Comparison of ENCODE assay signal across 21 cellular contexts in genomic region chr10:21943633-21944265, GRCh38. TPM values are rescaled to one million over a fixed set of nuclear protein-coding genes. Genes with fewer than 3 reads are reported as not detected.
DNase-seq lines count a peak whose midpoint lies in the region; ATAC-seq, FAIRE-seq and TF ChIP-seq lines count a peak whose summit lies in the region.
"Had no signal": no experiment of that assay in that cellular context is flagged by ENCODE, and none has a peak within 500 bp of the region (broad histone marks: within the 10 kb centered on the region; RNA-seq: fewer than 3 reads in every experiment).

No MANE protein-coding gene starts in this region.

- no peak overlapping the region for H3K4me2 ChIP-seq in IMR-90 (ENCODE audit: low read depth, low read length)

- ATAC-seq in IMR-90 (ENCODE audit: low read depth) (no peak), GM18907 (IDR thresholded peaks at IDR 0.05; ENCODE audit: unreplicated experiment) (no peak), HG03378 (IDR thresholded peaks at IDR 0.05; ENCODE audit: unreplicated experiment) (no peak)
- ATAC-seq: Right ventricle myocardium inferior; stimulated activated naive CD8-positive, alpha-beta T cell treated with anti-CD3 and anti-CD28 coated beads, Interleukin-15, Interleukin-2, amounts not matched to agents 100 U/mL and 50 U/mL, for 24 hours had no signal

- TF ChIP-seq CTCF in CD14-positive monocyte (IDR thresholded peaks at IDR 0.05) (no peak), IMR-90 (conservative IDR thresholded peaks at IDR 0.05; ENCODE audit: low read depth, low read length) (no peak)

- DNase-seq in CD14-positive monocyte (ENCODE audit: low spot score) (no peak), IMR-90 (no peak), SIG-M5 (lab: John Stamatoyannopoulos, UW) (peak; percentile 23), glomerular visceral epithelial cell (ENCODE audit: extremely low spot score) (peak; percentile 26), NCI-H748 (lab: John Stamatoyannopoulos, UW; ENCODE audit: unreplicated experiment) (no peak), HTR-8/SVneo (ENCODE audit: insufficient read length, low spot score) (no peak)
- DNase-seq: activated CD4-positive, alpha-beta T cell treated with anti-CD3 and anti-CD28 coated beads, Interleukin-2, amount 50 U/mL, for 4 hours; EL; head of caudate nucleus; NCI-H2081 treated with DMSO at 0.1 percent for 48 hours; NCI-H774; occipital lobe; stimulated activated naive CD8-positive, alpha-beta T cell treated with anti-CD3 and anti-CD28 coated beads, Interleukin-15, Interleukin-2, amounts not matched to agents 100 U/mL and 50 U/mL, for 24 hours; T1000; uterus had no signal

- no peak overlapping the region for H4K91ac ChIP-seq in IMR-90 (ENCODE audit: insufficient read depth, low read depth, low read length)

- no peak for TF ChIP-seq RAD21 in IMR-90 (IDR thresholded peaks at IDR 0.05; ENCODE audit: low read length)

- no CpG with 5 or more reads among the region's 2 CpGs for WGBS in IMR-90 (ENCODE audit: extremely low coverage in 2 of 2, insufficient read length in 1 of 2), 2 experiments

- H3K79me1 ChIP-seq in IMR-90 (ENCODE audit: low read depth in 1 of 2, low read length in 2 of 2), result peaks cover 5 to 11% of the 10 kb centered on the region in 2 experiments; a peak in 3 of 4 replicates

- peaks cover 11 to 12% of the 10 kb centered on the region in 2 donors for H3K36me3 Mint-ChIP-seq in CD14-positive monocyte

- no peak for FAIRE-seq in HTR-8/SVneo (lab: Jason Lieb, UNC)

- intact Hi-C loops in CD14-positive monocyte (cut with micrococcal nuclease) (no loop called here), IMR-90 (cut with micrococcal nuclease) (loop anchor here (5.0 kb wide), 1 partner anchor 296 kb away; no protein-coding TSS in a partner anchor)

- BruUV-seq in IMR-90 (replicated peaks; lab: Mats Ljungman, UMichigan), result no TSS peak

- no peak overlapping the region for H3K4ac ChIP-seq in IMR-90 (ENCODE audit: low read depth, low read length)

- CTCF ChIA-PET in IMR-90 (lab: Yijun Ruan, JAX), result interaction anchor here (0.6 to 0.7 kb wide), 3 partner anchors 10 to 373 kb away, joined by 3 to 4 read pairs (median 4); no protein-coding TSS in a partner anchor

- H3K4me1 Mint-ChIP-seq in CD14-positive monocyte, result peaks cover 33% of the 10 kb centered on the region

- H3K27ac Mint-ChIP-seq in CD14-positive monocyte, result peak overlapping the region; percentile 1 to 92 (median 83)
- H3K27ac Mint-ChIP-seq: activated T-helper 1 cell treated with anti-CD3 and anti-CD28 coated beads, Interleukin-12 subunit alpha, Interleukin-12 subunit beta, Interleukin-2, Interleukin-4 antibody, amounts not matched to agents 30 ng/mL and 10 ng/mL and 1 ng/mL, durations not matched to agents 14 hours and 24 hours and 36 hours had no signal

- H2AK9ac ChIP-seq in IMR-90 (replicated peaks; ENCODE audit: low read depth, low read length, poor library complexity), result no peak overlapping the region

- dilution Hi-C loops in IMR-90 (cut with HindIII; ENCODE audit: low sequenced_read_pairs, unreplicated experiment), result no loop called here

- no peak overlapping the region for H2BK15ac ChIP-seq in IMR-90 (ENCODE audit: low read depth, low read length)

- H3K36me3 ChIP-seq in IMR-90 (ENCODE audit: control insufficient read depth, insufficient read depth, low read length), result no peaks in the 10 kb centered on the region
- H3K36me3 ChIP-seq: uterus had no signal

- no peak overlapping the region; the same call in 1 of the 2 replicates for H3K18ac ChIP-seq in IMR-90 (ENCODE audit: low read depth, low read length)

- no peaks in the 10 kb centered on the region; the same call in 1 of the 2 replicates for H3K4me1 ChIP-seq in IMR-90 (ENCODE audit: control insufficient read depth, insufficient read depth, low read length)
- H3K4me1 ChIP-seq: uterus had no signal

- H2AK5ac ChIP-seq in IMR-90 (ENCODE audit: low read depth, low read length), result no peak overlapping the region

- no peak overlapping the region for H2BK120ac ChIP-seq in IMR-90 (ENCODE audit: low read depth, low read length)

- no peaks in the 10 kb centered on the region for H3K27me3 ChIP-seq in IMR-90 (ENCODE audit: control insufficient read depth, insufficient read depth, low read length)
- H3K27me3 ChIP-seq: uterus had no signal

- H3K23ac ChIP-seq in IMR-90 (ENCODE audit: low read depth, low read length), result no peak overlapping the region

- H3K27ac ChIP-seq in IMR-90 (ENCODE audit: insufficient read depth, low read length), result no peak overlapping the region
- H3K27ac ChIP-seq: epithelial cell of prostate, skin epidermis, uterus had no signal

- H3K9ac ChIP-seq in IMR-90 (ENCODE audit: low read depth, low read length), result no peak overlapping the region

- no peak overlapping the region for H3K56ac ChIP-seq in IMR-90 (ENCODE audit: extremely low read depth, insufficient read depth, low read length)

- no peak overlapping the region for H2AFZ ChIP-seq in IMR-90 (replicated peaks; ENCODE audit: low read length, poor library complexity)

- no peaks in the 10 kb centered on the region for H4K20me1 ChIP-seq in IMR-90 (ENCODE audit: insufficient read depth, low read length)

- no peaks in the 10 kb centered on the region for H3K9me3 ChIP-seq in IMR-90 (ENCODE audit: control insufficient read depth, insufficient read depth, low read length)
- H3K9me3 ChIP-seq: uterus had no signal

- H3K9me3 Mint-ChIP-seq in CD14-positive monocyte, result peaks cover 0 to 6% (median 2%) of the 10 kb centered on the region in 7 donors
- H3K9me3 Mint-ChIP-seq: activated T-helper 1 cell treated with anti-CD3 and anti-CD28 coated beads, Interleukin-12 subunit alpha, Interleukin-12 subunit beta, Interleukin-2, Interleukin-4 antibody, amounts not matched to agents 30 ng/mL and 10 ng/mL and 1 ng/mL, durations not matched to agents 14 hours and 24 hours and 36 hours had no signal

- H3K27me3 Mint-ChIP-seq in CD14-positive monocyte (ENCODE audit: low read depth in 3 of 3), result peaks cover 0 to 3% (median 0%) of the 10 kb centered on the region in 3 donors

- H3K4me3 ChIP-seq in IMR-90 (ENCODE audit: insufficient read depth, low read depth, low read length), result no peak overlapping the region
- H3K4me3 ChIP-seq: skin epidermis, uterus had no signal

- in situ Hi-C loops in IMR-90 (cut with MboI; ENCODE audit: low sequenced_read_pairs), result loop anchor here (10.0 kb wide), 2 partner anchors 449 to 659 kb away; no protein-coding TSS in a partner anchor

- no peak overlapping the region for H3K14ac ChIP-seq in IMR-90 (replicated peaks; ENCODE audit: low read depth, low read length)

- no peak overlapping the region for H2BK20ac ChIP-seq in IMR-90 (ENCODE audit: low read depth, low read length)

- peak overlapping the region in 1 of 2 donors; percentile 31 for H3K4me3 Mint-ChIP-seq in CD14-positive monocyte
- H3K4me3 Mint-ChIP-seq: activated T-helper 1 cell treated with anti-CD3 and anti-CD28 coated beads, Interleukin-12 subunit alpha, Interleukin-12 subunit beta, Interleukin-2, Interleukin-4 antibody, amounts not matched to agents 30 ng/mL and 10 ng/mL and 1 ng/mL, durations not matched to agents 14 hours and 24 hours and 36 hours had no signal

- H2BK5ac ChIP-seq in IMR-90 (ENCODE audit: low read depth, low read length, poor library complexity, severe bottlenecking), result no peak overlapping the region

- H4K5ac ChIP-seq in IMR-90 (ENCODE audit: low read depth, low read length), result no peak overlapping the region; the same call in 1 of the 2 replicates

- TF ChIP-seq POLR2A in IMR-90 (IDR thresholded peaks at IDR 0.05; ENCODE audit: low read depth, low read length), result no peak

- H4K8ac ChIP-seq in IMR-90 (ENCODE audit: low read depth in 2 of 2, low read length in 2 of 2), result no peak overlapping the region; a peak in 1 of 4 replicates

- H3K9me1 ChIP-seq in IMR-90 (ENCODE audit: insufficient read depth, low read length), result no peaks in the 10 kb centered on the region

- POLR2A ChIA-PET in IMR-90 (lab: Charles Lee; ENCODE audit: unreplicated experiment), result no interaction called here

TF ChIP-seq in IMR-90, 13 proteins besides CTCF, POLR2A, EP300 and RAD21:
- TF ChIP-seq MAZ (IDR thresholded peaks at IDR 0.05; ENCODE audit: borderline replicate concordance, low read depth, low read length) (no peak), MAFK (IDR thresholded peaks at IDR 0.05; ENCODE audit: low read depth, low read length) (peak; percentile 57; the same call in 1 of the 2 replicates), MXI1 (IDR thresholded peaks at IDR 0.05; ENCODE audit: borderline replicate concordance, low read depth, low read length) (no peak), RFX5 (IDR thresholded peaks at IDR 0.05; ENCODE audit: low read depth, low read length) (no peak), ELK1 (IDR thresholded peaks at IDR 0.05; ENCODE audit: borderline replicate concordance, low read depth, low read length) (no peak), BHLHE40 (IDR thresholded peaks at IDR 0.05; ENCODE audit: low read depth, low read length) (no peak), NFE2L2 (IDR thresholded peaks at IDR 0.05; ENCODE audit: low read depth, low read length) (no peak)
- TF ChIP-seq, protein P1, sequence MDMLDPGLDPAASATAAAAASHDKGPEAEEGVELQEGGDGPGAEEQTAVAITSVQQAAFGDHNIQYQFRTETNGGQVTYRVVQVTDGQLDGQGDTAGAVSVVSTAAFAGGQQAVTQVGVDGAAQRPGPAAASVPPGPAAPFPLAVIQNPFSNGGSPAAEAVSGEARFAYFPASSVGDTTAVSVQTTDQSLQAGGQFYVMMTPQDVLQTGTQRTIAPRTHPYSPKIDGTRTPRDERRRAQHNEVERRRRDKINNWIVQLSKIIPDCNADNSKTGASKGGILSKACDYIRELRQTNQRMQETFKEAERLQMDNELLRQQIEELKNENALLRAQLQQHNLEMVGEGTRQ (IDR thresholded peaks at IDR 0.05; ENCODE audit: low read depth, low read length), result no peak

RNA-seq across cellular contexts. Expression of gene DNAJC1, which starts 59.8 kb away (rescaled TPM):
- polyA plus RNA-seq in CD14-positive monocyte (10 to 100 TPM; 12.5 to 12.9 TPM), IMR-90 (2012; rRNA removed) (12.7 and 13.7 TPM in 2 replicates)
- 13.3 and 22.8 TPM in 2 replicates for total RNA-seq in IMR-90 (2012; rRNA removed)
- 9.3 and 12.0 TPM in 2 replicates for polyA plus RNA-seq in IMR-90 (2012; cell fraction: cytosol; rRNA removed)
- 7.1 and 10.2 TPM in 2 replicates for polyA plus RNA-seq in IMR-90 (2012; cell fraction: nucleus; rRNA removed; ENCODE audit: low replicate concordance)

Comparison
In these comparisons a context has a peak if more than half of its experiments do, and no peak if none do; other contexts are left out.
1. DNase-seq: peak in SIG-M5 (single experiment) and glomerular visceral epithelial cell (single experiment); none in CD14-positive monocyte (single experiment), IMR-90 (single experiment), NCI-H748 (single experiment) and HTR-8/SVneo (single experiment).